18 cellular contexts compared by ENCODE assay signal in genomic region chr14:50718949-50719348, GRCh38.
"Had no signal": no experiment of that assay in that cellular context is flagged by ENCODE, and none has a peak within 500 bp of the region (broad histone marks: within the 10 kb centered on the region; RNA-seq: fewer than 3 reads in every experiment).

No MANE protein-coding gene starts in this region.

- DNase-seq: activated B cell treated with CpG ODN at 0.5 μM for 24 hours; activated CD4-positive, alpha-beta T cell treated with anti-CD3 and anti-CD28 coated beads, Interleukin-2, amount 10 ng/mL, durations not matched to agents 24 days and 14 days; activated CD8-positive, alpha-beta memory T cell treated with anti-CD3 and anti-CD28 coated beads, Interleukin-2, amount 50 U/mL, for 4 hours; activated CD8-positive, alpha-beta T cell treated with anti-CD3 and anti-CD28 coated beads, Interleukin-2, amount 10 ng/mL, durations not matched to agents 7 days and 5 days; activated gamma-delta T cell; activated T-cell treated with anti-CD3 and anti-CD28 coated beads, Interleukin-2, amount 50 U/mL, for 72 hours; amniotic stem cell; caudate nucleus; heart right ventricle; left colon; mucosa of descending colon; naive thymus-derived CD4-positive, alpha-beta T cell; stimulated activated CD4-positive, alpha-beta T cell treated with anti-CD3 and anti-CD28 coated beads, Interleukin-2, amount 100 ng/mL, for 48 hours had no signal

- H3K4me1 ChIP-seq: gastroesophageal sphincter, heart right ventricle, tibial nerve had no signal

- H3K4me1 Mint-ChIP-seq: activated B cell treated with CpG ODN at 0.5 μM for 24 hours; activated CD4-positive, alpha-beta T cell treated with anti-CD3 and anti-CD28 coated beads, Interleukin-2, amount 10 ng/mL, durations not matched to agents 24 days and 14 days; naive thymus-derived CD4-positive, alpha-beta T cell; stimulated activated memory B cell treated with anti-CD40 and anti-IgM and Interleukin-4, amounts not matched to agents 10 μg/mL and 1 μg/mL and 100 μg/mL, for 72 hours had no signal

- H3K9me3 ChIP-seq: gastroesophageal sphincter, heart right ventricle, mucosa of descending colon, tibial nerve had no signal

- ATAC-seq: activated CD8-positive, alpha-beta T cell treated with anti-CD3 and anti-CD28 coated beads, Interleukin-2, amount 10 ng/mL, durations not matched to agents 7 days and 5 days; activated T-cell treated with anti-CD3 and anti-CD28 coated beads, Interleukin-2, amount 50 U/mL, for 72 hours; gastroesophageal sphincter; heart right ventricle; left colon; mucosa of descending colon; naive thymus-derived CD4-positive, alpha-beta T cell; stimulated activated memory B cell treated with anti-CD40 and anti-IgM and Interleukin-4, amounts not matched to agents 10 μg/mL and 1 μg/mL and 100 μg/mL, for 72 hours had no signal

- H3K9me3 Mint-ChIP-seq: activated B cell treated with CpG ODN at 0.5 μM for 24 hours; activated CD4-positive, alpha-beta T cell treated with anti-CD3 and anti-CD28 coated beads, Interleukin-2, amount 10 ng/mL, durations not matched to agents 24 days and 14 days; activated T-cell treated with anti-CD3 and anti-CD28 coated beads, Interleukin-2, amount 50 U/mL, for 72 hours; naive thymus-derived CD4-positive, alpha-beta T cell; stimulated activated memory B cell treated with anti-CD40 and anti-IgM and Interleukin-4, amounts not matched to agents 10 μg/mL and 1 μg/mL and 100 μg/mL, for 72 hours; T-helper 1 cell treated with Interleukin-12 subunit alpha and Interleukin-12 subunit beta and Interleukin-4 antibody, amounts not matched to agents 30 μg/mL and 1 μg/mL, for 36 hours had no signal

- H3K4me3 Mint-ChIP-seq: activated B cell treated with CpG ODN at 0.5 μM for 24 hours; activated CD4-positive, alpha-beta T cell treated with anti-CD3 and anti-CD28 coated beads, Interleukin-2, amount 10 ng/mL, durations not matched to agents 24 days and 14 days; activated CD8-positive, alpha-beta T cell treated with anti-CD3 and anti-CD28 coated beads, Interleukin-2, amount 10 ng/mL, durations not matched to agents 7 days and 5 days; activated naive CD8-positive, alpha-beta T cell; activated T-cell treated with anti-CD3 and anti-CD28 coated beads, Interleukin-2, amount 50 U/mL, for 72 hours; naive thymus-derived CD4-positive, alpha-beta T cell; stimulated activated memory B cell treated with anti-CD40 and anti-IgM and Interleukin-4, amounts not matched to agents 10 μg/mL and 1 μg/mL and 100 μg/mL, for 72 hours; T-helper 1 cell treated with Interleukin-12 subunit alpha and Interleukin-12 subunit beta and Interleukin-4 antibody, amounts not matched to agents 30 μg/mL and 1 μg/mL, for 36 hours had no signal

- H3K27me3 Mint-ChIP-seq: activated B cell treated with CpG ODN at 0.5 μM for 24 hours; activated naive CD8-positive, alpha-beta T cell; naive thymus-derived CD4-positive, alpha-beta T cell; stimulated activated memory B cell treated with anti-CD40 and anti-IgM and Interleukin-4, amounts not matched to agents 10 μg/mL and 1 μg/mL and 100 μg/mL, for 72 hours had no signal

- H3K27ac ChIP-seq: gastroesophageal sphincter, heart right ventricle, tibial nerve had no signal

- H3K4me3 ChIP-seq: gastroesophageal sphincter, heart right ventricle, mucosa of descending colon, tibial nerve had no signal

- H3K27me3 ChIP-seq: gastroesophageal sphincter, heart right ventricle, tibial nerve had no signal

- H3K27ac Mint-ChIP-seq: activated B cell treated with CpG ODN at 0.5 μM for 24 hours; activated CD4-positive, alpha-beta T cell treated with anti-CD3 and anti-CD28 coated beads, Interleukin-2, amount 10 ng/mL, durations not matched to agents 24 days and 14 days; activated CD8-positive, alpha-beta T cell treated with anti-CD3 and anti-CD28 coated beads, Interleukin-2, amount 10 ng/mL, durations not matched to agents 7 days and 5 days; activated naive CD8-positive, alpha-beta T cell; activated T-cell treated with anti-CD3 and anti-CD28 coated beads, Interleukin-2, amount 50 U/mL, for 72 hours; stimulated activated memory B cell treated with anti-CD40 and anti-IgM and Interleukin-4, amounts not matched to agents 10 μg/mL and 1 μg/mL and 100 μg/mL, for 72 hours; T-helper 1 cell treated with Interleukin-12 subunit alpha and Interleukin-12 subunit beta and Interleukin-4 antibody, amounts not matched to agents 30 μg/mL and 1 μg/mL, for 36 hours had no signal
